ENCODE assay signal across 24 cellular contexts in genomic region chr11:60982184-60982583, GRCh38. TPM values are rescaled to one million over a fixed set of nuclear protein-coding genes. Genes with fewer than 3 reads are reported as not detected.
A peak's percentile ranks its signal among the peaks of the same experiment; 100 is the strongest.
DNase-seq lines count a peak whose midpoint lies in the region; ATAC-seq and TF ChIP-seq lines count a peak whose summit lies in the region.
"Had no signal": no experiment of that assay in that cellular context is flagged by ENCODE, and none has a peak within 500 bp of the region (broad histone marks: within the 10 kb centered on the region; RNA-seq: fewer than 3 reads in every experiment).

No MANE protein-coding gene starts in this region.

- no peak for TF ChIP-seq CTCF in nephron progenitor cell (IDR thresholded peaks at IDR 0.05)

- H3K9me3 Mint-ChIP-seq in activated naive CD8-positive, alpha-beta T cell treated with anti-CD3 and anti-CD28 coated beads for 36 hours: no peaks in the 10 kb centered on the region
- no peaks in the 10 kb centered on the region for H3K9me3 Mint-ChIP-seq in nephron progenitor cell
- H3K9me3 Mint-ChIP-seq: mesothelial cell of epicardium; stimulated activated memory B cell treated with anti-CD40 and anti-IgM and Interleukin-4, amounts not matched to agents 10 μg/mL and 1 μg/mL and 100 μg/mL, for 72 hours; type B pancreatic cell had no signal

- DNase-seq in activated T-cell treated with anti-CD3 and anti-CD28 coated beads, Interleukin-2, amount 50 U/mL, for 1 hour: peak; percentile 44
- DNase-seq in activated T-cell treated with anti-CD3 and anti-CD28 coated beads for 4 hours: no peak
- no peak for DNase-seq in T-helper 17 cell
- DNase-seq in activated naive CD8-positive, alpha-beta T cell treated with anti-CD3 and anti-CD28 coated beads for 36 hours: no peak
- DNase-seq in nephron progenitor cell: no peak
- no peak for DNase-seq in KBM-7
- DNase-seq in kidney tubule cell (ENCODE audit: low spot score): no peak
- DNase-seq: activated CD4-positive, CD25-positive, alpha-beta regulatory T cell treated with anti-CD3 and anti-CD28 coated beads, Interleukin-2, amount 50 U/mL, for 72 hours; activated gamma-delta T cell; body of pancreas; cortex of kidney; erythroblast; left cardiac atrium; NCI-H1417; NCI-H748 treated with DMSO at 0.1 percent for 48 hours; nucleus accumbens; PC-3; retina; T-helper 9 cell had no signal

- peaks cover 65% of the 10 kb centered on the region for H3K4me1 Mint-ChIP-seq in T-helper 17 cell
- H3K4me1 Mint-ChIP-seq in activated naive CD8-positive, alpha-beta T cell treated with anti-CD3 and anti-CD28 coated beads for 36 hours: peaks cover 91% of the 10 kb centered on the region
- H3K4me1 Mint-ChIP-seq in nephron progenitor cell: peaks cover 38% of the 10 kb centered on the region

- in situ Hi-C loops in KBM-7 (cut with MboI; ENCODE audit: low pct_unique_long_range_greater_than_20kb, low sequenced_read_pairs): no loop called here

- ATAC-seq in T-helper 17 cell (no peak), GM21423 (IDR thresholded peaks at IDR 0.05; ENCODE audit: unreplicated experiment) (no peak)
- ATAC-seq: body of pancreas; left cardiac atrium; PC-3; stimulated activated memory B cell treated with anti-CD40 and anti-IgM and Interleukin-4, amounts not matched to agents 10 μg/mL and 1 μg/mL and 100 μg/mL, for 72 hours had no signal

- peaks cover 16% of the 10 kb centered on the region for H3K36me3 Mint-ChIP-seq in T-helper 17 cell (ENCODE audit: low read depth)
- peaks cover 62% of the 10 kb centered on the region for H3K36me3 Mint-ChIP-seq in activated naive CD8-positive, alpha-beta T cell treated with anti-CD3 and anti-CD28 coated beads for 36 hours
- no peaks in the 10 kb centered on the region for H3K36me3 Mint-ChIP-seq in nephron progenitor cell (ENCODE audit: low read depth)
- H3K36me3 Mint-ChIP-seq: mesothelial cell of epicardium; stimulated activated memory B cell treated with anti-CD40 and anti-IgM and Interleukin-4, amounts not matched to agents 10 μg/mL and 1 μg/mL and 100 μg/mL, for 72 hours; type B pancreatic cell had no signal

- H3K27me3 Mint-ChIP-seq in T-helper 17 cell: no peaks in the 10 kb centered on the region
- H3K27me3 Mint-ChIP-seq in activated naive CD8-positive, alpha-beta T cell treated with anti-CD3 and anti-CD28 coated beads for 36 hours: no peaks in the 10 kb centered on the region
- H3K27me3 Mint-ChIP-seq in nephron progenitor cell (ENCODE audit: low read depth, poor library complexity): peaks cover 11% of the 10 kb centered on the region
- H3K27me3 Mint-ChIP-seq: stimulated activated memory B cell treated with anti-CD40 and anti-IgM and Interleukin-4, amounts not matched to agents 10 μg/mL and 1 μg/mL and 100 μg/mL, for 72 hours; type B pancreatic cell had no signal

- no peaks in the 10 kb centered on the region for H3K9me3 ChIP-seq in T-helper 17 cell (ENCODE audit: control insufficient read depth, low read length, poor library complexity, severe bottlenecking)
- H3K9me3 ChIP-seq: body of pancreas, SJSA1 had no signal

- H3K27ac Mint-ChIP-seq in T-helper 17 cell: peak overlapping the region; percentile 100
- H3K27ac Mint-ChIP-seq in activated naive CD8-positive, alpha-beta T cell treated with anti-CD3 and anti-CD28 coated beads for 36 hours: peak overlapping the region; percentile 93
- H3K27ac Mint-ChIP-seq in nephron progenitor cell: peak overlapping the region; percentile 85
- H3K27ac Mint-ChIP-seq: mesothelial cell of epicardium, type B pancreatic cell had no signal

- peak overlapping the region; percentile 87 for H3K4me3 Mint-ChIP-seq in T-helper 17 cell
- peak overlapping the region; percentile 75 for H3K4me3 Mint-ChIP-seq in activated naive CD8-positive, alpha-beta T cell treated with anti-CD3 and anti-CD28 coated beads for 36 hours
- no peak overlapping the region for H3K4me3 Mint-ChIP-seq in nephron progenitor cell
- H3K4me3 Mint-ChIP-seq: mesothelial cell of epicardium; stimulated activated memory B cell treated with anti-CD40 and anti-IgM and Interleukin-4, amounts not matched to agents 10 μg/mL and 1 μg/mL and 100 μg/mL, for 72 hours; type B pancreatic cell had no signal

RNA-seq across cellular contexts. Expression of gene CD6, which starts 10.7 kb away (rescaled TPM):
- 100 to 1,000 TPM; 533 to 568 TPM for total RNA-seq in T-helper 17 cell
- total RNA-seq in activated naive CD8-positive, alpha-beta T cell treated with anti-CD3 and anti-CD28 coated beads for 36 hours: 100 to 1,000 TPM; 167 to 169 TPM
- total RNA-seq: PC-3 had no signal

RNA-seq across cellular contexts. Expression of gene SLC15A3, which starts 30.2 kb away (rescaled TPM):
- total RNA-seq in T-helper 17 cell: 10 to 100 TPM in 1 of 2 donors, 1 to 10 TPM in 1; 3.5 to 11.2 TPM
- total RNA-seq in activated naive CD8-positive, alpha-beta T cell treated with anti-CD3 and anti-CD28 coated beads for 36 hours: 1 to 10 TPM; 6.3 to 6.9 TPM
- total RNA-seq: PC-3 had no signal

RNA-seq across cellular contexts. Expression of gene TMEM132A, which starts 57.9 kb away (rescaled TPM):
- not detected for total RNA-seq in T-helper 17 cell
- total RNA-seq in activated naive CD8-positive, alpha-beta T cell treated with anti-CD3 and anti-CD28 coated beads for 36 hours: 1 to 10 TPM; 1.3 to 1.4 TPM
